Comparison of ENCODE assay signal across 26 cellular contexts in genomic region chrX:72020204-72020603, GRCh38.
A peak's percentile ranks its signal among the peaks of the same experiment; 100 is the strongest.
DNase-seq lines count a peak whose midpoint lies in the region; ATAC-seq, FAIRE-seq and TF ChIP-seq lines count a peak whose summit lies in the region.
"Had no signal": no experiment of that assay in that cellular context is flagged by ENCODE, and none has a peak within 500 bp of the region (broad histone marks: within the 10 kb centered on the region; RNA-seq: fewer than 3 reads in every experiment).

No MANE protein-coding gene starts in this region.

- H3K27me3 ChIP-seq in gastroesophageal sphincter (no peaks in the 10 kb centered on the region), neutrophil (peaks cover 20% of the 10 kb centered on the region), vagina (no peaks in the 10 kb centered on the region), small intestine (ENCODE audit: control insufficient read depth in 2 of 2, insufficient read depth in 2 of 2, low read length in 2 of 2) (no peaks in the 10 kb centered on the region), lower lobe of right lung (ENCODE audit: low read depth) (no peaks in the 10 kb centered on the region)
- H3K27me3 ChIP-seq: BE2C, cardiac muscle cell, pancreas, thyroid gland had no signal

- DNase-seq in Right ventricle myocardium superior (no peak), left cardiac atrium (no peak), vagina (ENCODE audit: extremely low spot score in 2 of 2) (peak; percentile 25 to 84), small intestine (no peak), lower lobe of right lung (no peak)
- DNase-seq: activated CD4-positive, alpha-beta memory T cell treated with anti-CD3 and anti-CD28 coated beads, Interleukin-2, amount 10 ng/mL, durations not matched to agents 7 days and 5 days; activated CD4-positive, CD25-positive, alpha-beta regulatory T cell; activated T-cell treated with anti-CD3 and anti-CD28 coated beads, Interleukin-2, amount 50 U/mL, for 4 hours; BE2C; DMS79 treated with DMSO at 0.1 percent for 48 hours; foreskin keratinocyte; hypothalamus; KBM-7; naive B cell; NCI-H1436 treated with DMSO at 0.1 percent for 48 hours; NCI-H524 treated with DMSO at 0.1 percent for 48 hours; RPMI8226; stimulated activated naive B cell treated with anti-CD40 and anti-IgM and Interleukin-4, amounts not matched to agents 10 μg/mL and 1 μg/mL and 100 μg/mL, for 72 hours; T-helper 9 cell; thyroid gland had no signal

- WGBS in gastroesophageal sphincter (ENCODE audit: low coverage in 1 of 2), 2 donors, result 57% methylated on average over 1 of the region's 3 CpGs; no CpG with 5 or more reads in 1 of the 2 donors
- WGBS in small intestine, 3 donors, result 59 to 88% (median 63%) methylated on average over 3 of the region's 3 CpGs

- TF ChIP-seq CTCF in gastroesophageal sphincter (IDR thresholded peaks at IDR 0.05) (no peak), neutrophil (IDR thresholded peaks at IDR 0.05) (no peak), vagina (IDR thresholded peaks at IDR 0.05) (no peak), lower lobe of right lung (IDR thresholded peaks at IDR 0.05) (no peak)

- H3K36me3 ChIP-seq in gastroesophageal sphincter (no peaks in the 10 kb centered on the region), neutrophil (no peaks in the 10 kb centered on the region), vagina (no peaks in the 10 kb centered on the region), small intestine (ENCODE audit: control insufficient read depth in 2 of 2, insufficient read depth in 2 of 2, low read length in 2 of 2) (no peaks in the 10 kb centered on the region), lower lobe of right lung (no peaks in the 10 kb centered on the region)
- H3K36me3 ChIP-seq: BE2C, cardiac muscle cell, pancreas, thyroid gland had no signal

- H3K27ac ChIP-seq in gastroesophageal sphincter (peak overlapping the region; percentile 69 to 84 (median 72)), neutrophil (peak overlapping the region; percentile 60), vagina (peak overlapping the region; percentile 60), small intestine (ENCODE audit: low read depth in 1 of 2, low read length in 1 of 2) (no peak overlapping the region), lower lobe of right lung (no peak overlapping the region)
- H3K27ac ChIP-seq: cardiac muscle cell, foreskin keratinocyte, pancreas, thyroid gland had no signal

- H3K9me3 ChIP-seq in gastroesophageal sphincter, result no peaks in the 10 kb centered on the region
- no peaks in the 10 kb centered on the region for H3K9me3 ChIP-seq in neutrophil
- H3K9me3 ChIP-seq in vagina, result no peaks in the 10 kb centered on the region
- no peaks in the 10 kb centered on the region for H3K9me3 ChIP-seq in small intestine (ENCODE audit: control insufficient read depth, low read depth)
- H3K9me3 ChIP-seq in lower lobe of right lung, result no peaks in the 10 kb centered on the region
- H3K9me3 ChIP-seq: BE2C, pancreas, thyroid gland had no signal

- H3K4me1 ChIP-seq in gastroesophageal sphincter (peaks cover 0 to 30% (median 8%) of the 10 kb centered on the region in 3 donors), neutrophil (ENCODE audit: control insufficient read depth in 1 of 2, insufficient read depth in 1 of 2, low read depth in 1 of 2, low read length in 1 of 2) (peaks cover 29% of the 10 kb centered on the region in 2 experiments), vagina (no peaks in the 10 kb centered on the region), small intestine (ENCODE audit: control insufficient read depth in 2 of 2, insufficient read depth in 1 of 2, low read depth in 1 of 2, low read length in 1 of 2) (no peaks in the 10 kb centered on the region), lower lobe of right lung (no peaks in the 10 kb centered on the region)
- H3K4me1 ChIP-seq: foreskin keratinocyte, pancreas, thyroid gland had no signal

- H3K4me3 ChIP-seq in gastroesophageal sphincter (no peak overlapping the region), neutrophil (ENCODE audit: low read depth in 1 of 2, low read length in 1 of 2) (no peak overlapping the region), vagina (no peak overlapping the region), small intestine (ENCODE audit: low read depth in 1 of 2, low read length in 2 of 2) (no peak overlapping the region), lower lobe of right lung (no peak overlapping the region)
- H3K4me3 ChIP-seq: cardiac muscle cell, pancreas, thyroid gland had no signal

- intact Hi-C loops in Right ventricle myocardium superior (cut with DNase I), result no loop called here
- intact Hi-C loops in left cardiac atrium (cut with DNase I), result loop anchor here in 1 of 2 donors (5.0 kb wide), 1 partner anchor 102 kb away; no protein-coding TSS in a partner anchor
- intact Hi-C loops in vagina (cut with DNase I), result no loop called here
- intact Hi-C loops in lower lobe of right lung (cut with DNase I), result no loop called here

- ATAC-seq in Right ventricle myocardium superior (ENCODE audit: poor library complexity) (peak; percentile 14), left cardiac atrium (no peak), gastroesophageal sphincter (no peak), GM21619 (IDR thresholded peaks at IDR 0.05; ENCODE audit: unreplicated experiment) (no peak), lower lobe of right lung (no peak)
- ATAC-seq: foreskin keratinocyte, pancreas, SK-N-SH treated with all-trans-retinoic acid at 6 μM for 48 hours had no signal

- TF ChIP-seq EP300 in gastroesophageal sphincter (IDR thresholded peaks at IDR 0.05), result no peak

- TF ChIP-seq POLR2A in gastroesophageal sphincter (IDR thresholded peaks at IDR 0.05) (no peak), vagina (IDR thresholded peaks at IDR 0.05) (no peak)

- no peak for FAIRE-seq in small intestine (lab: Jason Lieb, UNC)
- FAIRE-seq: pancreas had no signal

Comparison
In these comparisons a context has a peak if more than half of its experiments do, and no peak if none do; other contexts are left out.
1. DNase-seq: peak in vagina (2 of 2); none in Right ventricle myocardium superior (single experiment), left cardiac atrium (single experiment), small intestine (single experiment) and lower lobe of right lung (single experiment).
2. H3K27ac ChIP-seq: peak in gastroesophageal sphincter (4 of 4), neutrophil (single experiment) and vagina (single experiment); none in small intestine (0 of 2) and lower lobe of right lung (single experiment).